In genomic region chr17:17151962-17152361, GRCh38 we compare ENCODE assay signal across 8 cellular contexts. TPM values are rescaled to one million over a fixed set of nuclear protein-coding genes. Genes with fewer than 3 reads are reported as not detected.
A peak's percentile ranks its signal among the peaks of the same experiment; 100 is the strongest.
DNase-seq lines count a peak whose midpoint lies in the region; ATAC-seq and TF ChIP-seq lines count a peak whose summit lies in the region.

No MANE protein-coding gene starts in this region.

- no peaks in the 10 kb centered on the region for H3K9me2 ChIP-seq in GM23338 (ENCODE audit: insufficient read depth)

- H3K36me3 ChIP-seq in GM23338 (ENCODE audit: insufficient read depth): no peaks in the 10 kb centered on the region

- H3K4me3 Mint-ChIP-seq in natural killer cell treated with Interleukin-12 subunit alpha and Interleukin-12 subunit beta and Interleukin-15 and Interleukin-18, amount 100 ng/mL, for 72 hours: peak overlapping the region; percentile 79
- H3K4me3 Mint-ChIP-seq in endothelial cell (ENCODE audit: unreplicated experiment): no peak overlapping the region
- H3K4me3 Mint-ChIP-seq in GM23338: no peak overlapping the region

- peak; percentile 81 to 87 for ATAC-seq in natural killer cell treated with Interleukin-12 subunit alpha and Interleukin-12 subunit beta and Interleukin-15 and Interleukin-18, amount 100 ng/mL, for 72 hours
- ATAC-seq in HG02610 (IDR thresholded peaks at IDR 0.05; ENCODE audit: unreplicated experiment) (no peak), GM21367 (IDR thresholded peaks at IDR 0.05; ENCODE audit: unreplicated experiment) (no peak), GM23338 (no peak)

- H3K27ac ChIP-seq in GM23338 (ENCODE audit: low read depth): no peak overlapping the region

- TF ChIP-seq CTCF in epithelial cell of proximal tubule (conservative IDR thresholded peaks at IDR 0.05; ENCODE audit: low read depth, low read length): no peak
- TF ChIP-seq CTCF in endothelial cell (IDR thresholded peaks at IDR 0.05; ENCODE audit: unreplicated experiment): no peak
- no peak for TF ChIP-seq CTCF in GM23338 (conservative IDR thresholded peaks at IDR 0.05; ENCODE audit: low read depth in 2 of 2)

- no peaks in the 10 kb centered on the region for H3K27me3 Mint-ChIP-seq in natural killer cell treated with Interleukin-12 subunit alpha and Interleukin-12 subunit beta and Interleukin-15 and Interleukin-18, amount 100 ng/mL, for 72 hours
- H3K27me3 Mint-ChIP-seq in endothelial cell (ENCODE audit: unreplicated experiment) (peaks cover 15% of the 10 kb centered on the region), GM23338 (ENCODE audit: insufficient read depth, low read depth, poor library complexity) (no peaks in the 10 kb centered on the region)

- H3F3A ChIP-seq in GM23338 (replicated peaks; ENCODE audit: low read depth): no peaks in the 10 kb centered on the region

- H2AFZ ChIP-seq in GM23338: no peak overlapping the region

- H3K27me3 ChIP-seq in GM23338 (ENCODE audit: insufficient read depth): no peaks in the 10 kb centered on the region

- in situ Hi-C loops in G401 (cut with HindIII; ENCODE audit: low sequenced_read_pairs): no loop called here

- H3K36me3 Mint-ChIP-seq in natural killer cell treated with Interleukin-12 subunit alpha and Interleukin-12 subunit beta and Interleukin-15 and Interleukin-18, amount 100 ng/mL, for 72 hours: peaks cover 6% of the 10 kb centered on the region
- peaks cover 53% of the 10 kb centered on the region for H3K36me3 Mint-ChIP-seq in endothelial cell (ENCODE audit: low read depth, unreplicated experiment)
- peaks cover 41% of the 10 kb centered on the region for H3K36me3 Mint-ChIP-seq in GM23338 (ENCODE audit: low read depth)

- H3K27ac Mint-ChIP-seq in natural killer cell treated with Interleukin-12 subunit alpha and Interleukin-12 subunit beta and Interleukin-15 and Interleukin-18, amount 100 ng/mL, for 72 hours: peak overlapping the region; percentile 73 to 87
- H3K27ac Mint-ChIP-seq in endothelial cell (ENCODE audit: unreplicated experiment): no peak overlapping the region
- H3K27ac Mint-ChIP-seq in GM23338: no peak overlapping the region

- H3K9me3 Mint-ChIP-seq in natural killer cell treated with Interleukin-12 subunit alpha and Interleukin-12 subunit beta and Interleukin-15 and Interleukin-18, amount 100 ng/mL, for 72 hours: no peaks in the 10 kb centered on the region
- H3K9me3 Mint-ChIP-seq in endothelial cell (ENCODE audit: unreplicated experiment) (no peaks in the 10 kb centered on the region), GM23338 (no peaks in the 10 kb centered on the region)

- H3K4me2 ChIP-seq in GM23338: no peak overlapping the region

- no peaks in the 10 kb centered on the region; the same call in 1 of the 2 replicates for H4K20me1 ChIP-seq in GM23338 (replicated peaks; ENCODE audit: insufficient read depth)

- no peaks in the 10 kb centered on the region for H3K4me1 ChIP-seq in GM23338 (ENCODE audit: insufficient read depth)

- H3K4me1 Mint-ChIP-seq in natural killer cell treated with Interleukin-12 subunit alpha and Interleukin-12 subunit beta and Interleukin-15 and Interleukin-18, amount 100 ng/mL, for 72 hours (ENCODE audit: low read depth in 2 of 2): peaks cover 24 to 34% of the 10 kb centered on the region in 2 donors
- peaks cover 14% of the 10 kb centered on the region for H3K4me1 Mint-ChIP-seq in endothelial cell (ENCODE audit: unreplicated experiment)
- no peaks in the 10 kb centered on the region for H3K4me1 Mint-ChIP-seq in GM23338

- no peaks in the 10 kb centered on the region for H3K79me2 ChIP-seq in GM23338 (replicated peaks; ENCODE audit: insufficient read depth)

- no peak overlapping the region for H3K4me3 ChIP-seq in epithelial cell of proximal tubule (ENCODE audit: low read depth, low read length)
- no peak overlapping the region for H3K4me3 ChIP-seq in GM23338

- DNase-seq in G401 (ENCODE audit: low spot score) (peak; percentile 62), SW 1271 (lab: John Stamatoyannopoulos, UW) (peak; percentile 94 to 95), epithelial cell of proximal tubule (ENCODE audit: low read depth) (peak; percentile 55), endothelial cell (ENCODE audit: low spot score) (no peak), GM23338 (ENCODE audit: low spot score) (no peak)
- no peak for DNase-seq in natural killer cell treated with Interleukin-12 subunit alpha and Interleukin-12 subunit beta and Interleukin-15 and Interleukin-18, amount 100 ng/mL, for 72 hours (ENCODE audit: low spot score)

TF ChIP-seq in GM23338, 12 proteins besides CTCF, POLR2A, EP300 and RAD21 (continues in another document):
- TF ChIP-seq JUNB (IDR thresholded peaks at IDR 0.05; ENCODE audit: unreplicated experiment) (no peak), NANOG (IDR thresholded peaks at IDR 0.05; ENCODE audit: borderline replicate concordance) (no peak), CREB1 (CRISPR knock-in tag; IDR thresholded peaks at IDR 0.05; ENCODE audit: low read depth) (no peak), EZH2phosphoT487 (IDR thresholded peaks at IDR 0.05; ENCODE audit: unreplicated experiment) (no peak), ZNF331 (CRISPR knock-in tag; IDR thresholded peaks at IDR 0.05; ENCODE audit: low read depth) (no peak), POLR2AphosphoS5 (IDR thresholded peaks at IDR 0.05; ENCODE audit: low read depth) (no peak), EZH2 (IDR thresholded peaks at IDR 0.05; ENCODE audit: low read depth, unreplicated experiment) (no peak), STAT1 (IDR thresholded peaks at IDR 0.05; ENCODE audit: unreplicated experiment) (no peak)
- TF ChIP-seq, protein P1, sequence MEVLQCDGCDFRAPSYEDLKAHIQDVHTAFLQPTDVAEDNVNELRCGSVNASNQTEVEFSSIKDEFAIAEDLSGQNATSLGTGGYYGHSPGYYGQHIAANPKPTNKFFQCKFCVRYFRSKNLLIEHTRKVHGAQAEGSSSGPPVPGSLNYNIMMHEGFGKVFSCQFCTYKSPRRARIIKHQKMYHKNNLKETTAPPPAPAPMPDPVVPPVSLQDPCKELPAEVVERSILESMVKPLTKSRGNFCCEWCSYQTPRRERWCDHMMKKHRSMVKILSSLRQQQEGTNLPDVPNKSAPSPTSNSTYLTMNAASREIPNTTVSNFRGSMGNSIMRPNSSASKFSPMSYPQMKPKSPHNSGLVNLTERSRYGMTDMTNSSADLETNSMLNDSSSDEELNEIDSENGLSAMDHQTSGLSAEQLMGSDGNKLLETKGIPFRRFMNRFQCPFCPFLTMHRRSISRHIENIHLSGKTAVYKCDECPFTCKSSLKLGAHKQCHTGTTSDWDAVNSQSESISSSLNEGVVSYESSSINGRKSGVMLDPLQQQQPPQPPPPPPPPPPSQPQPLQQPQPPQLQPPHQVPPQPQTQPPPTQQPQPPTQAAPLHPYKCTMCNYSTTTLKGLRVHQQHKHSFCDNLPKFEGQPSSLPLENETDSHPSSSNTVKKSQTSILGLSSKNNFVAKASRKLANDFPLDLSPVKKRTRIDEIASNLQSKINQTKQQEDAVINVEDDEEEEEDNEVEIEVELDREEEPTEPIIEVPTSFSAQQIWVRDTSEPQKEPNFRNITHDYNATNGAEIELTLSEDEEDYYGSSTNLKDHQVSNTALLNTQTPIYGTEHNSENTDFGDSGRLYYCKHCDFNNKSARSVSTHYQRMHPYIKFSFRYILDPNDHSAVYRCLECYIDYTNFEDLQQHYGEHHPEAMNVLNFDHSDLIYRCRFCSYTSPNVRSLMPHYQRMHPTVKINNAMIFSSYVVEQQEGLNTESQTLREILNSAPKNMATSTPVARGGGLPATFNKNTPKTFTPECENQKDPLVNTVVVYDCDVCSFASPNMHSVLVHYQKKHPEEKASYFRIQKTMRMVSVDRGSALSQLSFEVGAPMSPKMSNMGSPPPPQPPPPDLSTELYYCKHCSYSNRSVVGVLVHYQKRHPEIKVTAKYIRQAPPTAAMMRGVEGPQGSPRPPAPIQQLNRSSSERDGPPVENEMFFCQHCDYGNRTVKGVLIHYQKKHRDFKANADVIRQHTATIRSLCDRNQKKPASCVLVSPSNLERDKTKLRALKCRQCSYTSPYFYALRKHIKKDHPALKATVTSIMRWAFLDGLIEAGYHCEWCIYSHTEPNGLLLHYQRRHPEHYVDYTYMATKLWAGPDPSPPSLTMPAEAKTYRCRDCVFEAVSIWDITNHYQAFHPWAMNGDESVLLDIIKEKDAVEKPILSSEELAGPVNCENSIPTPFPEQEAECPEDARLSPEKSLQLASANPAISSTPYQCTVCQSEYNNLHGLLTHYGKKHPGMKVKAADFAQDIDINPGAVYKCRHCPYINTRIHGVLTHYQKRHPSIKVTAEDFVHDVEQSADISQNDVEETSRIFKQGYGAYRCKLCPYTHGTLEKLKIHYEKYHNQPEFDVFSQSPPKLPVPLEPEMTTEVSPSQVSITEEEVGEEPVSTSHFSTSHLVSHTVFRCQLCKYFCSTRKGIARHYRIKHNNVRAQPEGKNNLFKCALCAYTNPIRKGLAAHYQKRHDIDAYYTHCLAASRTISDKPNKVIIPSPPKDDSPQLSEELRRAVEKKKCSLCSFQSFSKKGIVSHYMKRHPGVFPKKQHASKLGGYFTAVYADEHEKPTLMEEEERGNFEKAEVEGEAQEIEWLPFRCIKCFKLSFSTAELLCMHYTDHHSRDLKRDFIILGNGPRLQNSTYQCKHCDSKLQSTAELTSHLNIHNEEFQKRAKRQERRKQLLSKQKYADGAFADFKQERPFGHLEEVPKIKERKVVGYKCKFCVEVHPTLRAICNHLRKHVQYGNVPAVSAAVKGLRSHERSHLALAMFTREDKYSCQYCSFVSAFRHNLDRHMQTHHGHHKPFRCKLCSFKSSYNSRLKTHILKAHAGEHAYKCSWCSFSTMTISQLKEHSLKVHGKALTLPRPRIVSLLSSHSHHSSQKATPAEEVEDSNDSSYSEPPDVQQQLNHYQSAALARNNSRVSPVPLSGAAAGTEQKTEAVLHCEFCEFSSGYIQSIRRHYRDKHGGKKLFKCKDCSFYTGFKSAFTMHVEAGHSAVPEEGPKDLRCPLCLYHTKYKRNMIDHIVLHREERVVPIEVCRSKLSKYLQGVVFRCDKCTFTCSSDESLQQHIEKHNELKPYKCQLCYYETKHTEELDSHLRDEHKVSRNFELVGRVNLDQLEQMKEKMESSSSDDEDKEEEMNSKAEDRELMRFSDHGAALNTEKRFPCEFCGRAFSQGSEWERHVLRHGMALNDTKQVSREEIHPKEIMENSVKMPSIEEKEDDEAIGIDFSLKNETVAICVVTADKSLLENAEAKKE (CRISPR knock-in tag; IDR thresholded peaks at IDR 0.05): no peak

RNA-seq across cellular contexts. Expression of gene PLD6, which starts 54.2 kb away (rescaled TPM):
- total RNA-seq in G401 (2014; rRNA removed; shearing (Covaris generic)): 12.4 and 16.2 TPM in 2 replicates
- total RNA-seq in epithelial cell of proximal tubule (0.92 and 3.3 TPM in 2 replicates), endothelial cell (ENCODE audit: unreplicated experiment) (0.21 TPM)
- 10 to 100 TPM in 1 of 2 donors, 1 to 10 TPM in 1; 3.4 to 18.2 TPM for total RNA-seq in natural killer cell treated with Interleukin-12 subunit alpha and Interleukin-12 subunit beta and Interleukin-15 and Interleukin-18, amount 100 ng/mL, for 72 hours
- total RNA-seq in GM23338 (2014; rRNA removed; shearing (Covaris generic)): not detected in 2 replicates
- polyA plus RNA-seq in GM23338 (2016; fragmentation: Nextera tagmentation; extraction: Ambion mirVana): 0.16 TPM in 1 of 2 replicates, not detected in the other

Comparison
In these comparisons a context has a peak if more than half of its experiments do, and no peak if none do; other contexts are left out.
1. DNase-seq: peak in G401 (single experiment), SW 1271 (2 of 2) and epithelial cell of proximal tubule (single experiment); none in natural killer cell treated with Interleukin-12 subunit alpha and Interleukin-12 subunit beta and Interleukin-15 and Interleukin-18, amount 100 ng/mL, for 72 hours (single experiment), endothelial cell (single experiment) and GM23338 (single experiment).
2. ATAC-seq: peak in natural killer cell treated with Interleukin-12 subunit alpha and Interleukin-12 subunit beta and Interleukin-15 and Interleukin-18, amount 100 ng/mL, for 72 hours (2 of 2); none in HG02610 (single experiment), GM21367 (single experiment) and GM23338 (single experiment).
3. H3K27ac Mint-ChIP-seq: peak in natural killer cell treated with Interleukin-12 subunit alpha and Interleukin-12 subunit beta and Interleukin-15 and Interleukin-18, amount 100 ng/mL, for 72 hours (2 of 2); none in endothelial cell (single experiment) and GM23338 (single experiment).